In genomic region chr20:59890035-59890434, GRCh38 we compare ENCODE assay signal across 1 cellular context. TPM values are rescaled to one million over a fixed set of nuclear protein-coding genes. Genes with fewer than 3 reads are reported as not detected.
"Had no signal": no experiment of that assay in that cellular context is flagged by ENCODE, and none has a peak within 500 bp of the region (broad histone marks: within the 10 kb centered on the region; RNA-seq: fewer than 3 reads in every experiment).

No MANE protein-coding gene starts in this region.

RNA-seq across cellular contexts. Expression of gene SYCP2, which starts 43.4 kb away (rescaled TPM):
- total RNA-seq: H7 had no signal
